In the genomic region with DNA sequence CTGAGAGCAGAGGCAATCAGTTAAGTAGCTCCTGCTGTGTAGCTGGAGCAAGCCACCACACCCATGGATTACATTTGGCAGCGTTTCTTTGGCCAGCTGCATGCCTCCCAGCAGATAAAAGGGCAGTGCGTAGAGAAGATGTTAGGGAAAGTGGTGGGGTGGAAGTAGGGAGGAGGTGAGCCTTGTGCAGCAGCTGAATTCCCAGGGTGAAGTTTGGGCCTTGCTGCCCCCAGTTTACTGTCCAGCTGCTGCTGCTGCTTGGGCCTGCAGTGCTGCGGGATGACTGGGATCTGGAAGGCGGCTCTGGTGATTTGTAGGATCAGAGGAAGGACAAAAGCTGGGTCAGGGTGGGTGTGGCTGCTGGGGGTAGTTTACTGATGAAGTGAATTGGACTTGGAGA, we compare ENCODE assay signal across 1 cellular context.
TF ChIP-seq lines count a peak whose summit lies in the region.

No MANE protein-coding gene starts in this region.

TF ChIP-seq in GM23338, 12 proteins besides CTCF, POLR2A, EP300 and RAD21 (continued from another document):
- TF ChIP-seq, protein P1, sequence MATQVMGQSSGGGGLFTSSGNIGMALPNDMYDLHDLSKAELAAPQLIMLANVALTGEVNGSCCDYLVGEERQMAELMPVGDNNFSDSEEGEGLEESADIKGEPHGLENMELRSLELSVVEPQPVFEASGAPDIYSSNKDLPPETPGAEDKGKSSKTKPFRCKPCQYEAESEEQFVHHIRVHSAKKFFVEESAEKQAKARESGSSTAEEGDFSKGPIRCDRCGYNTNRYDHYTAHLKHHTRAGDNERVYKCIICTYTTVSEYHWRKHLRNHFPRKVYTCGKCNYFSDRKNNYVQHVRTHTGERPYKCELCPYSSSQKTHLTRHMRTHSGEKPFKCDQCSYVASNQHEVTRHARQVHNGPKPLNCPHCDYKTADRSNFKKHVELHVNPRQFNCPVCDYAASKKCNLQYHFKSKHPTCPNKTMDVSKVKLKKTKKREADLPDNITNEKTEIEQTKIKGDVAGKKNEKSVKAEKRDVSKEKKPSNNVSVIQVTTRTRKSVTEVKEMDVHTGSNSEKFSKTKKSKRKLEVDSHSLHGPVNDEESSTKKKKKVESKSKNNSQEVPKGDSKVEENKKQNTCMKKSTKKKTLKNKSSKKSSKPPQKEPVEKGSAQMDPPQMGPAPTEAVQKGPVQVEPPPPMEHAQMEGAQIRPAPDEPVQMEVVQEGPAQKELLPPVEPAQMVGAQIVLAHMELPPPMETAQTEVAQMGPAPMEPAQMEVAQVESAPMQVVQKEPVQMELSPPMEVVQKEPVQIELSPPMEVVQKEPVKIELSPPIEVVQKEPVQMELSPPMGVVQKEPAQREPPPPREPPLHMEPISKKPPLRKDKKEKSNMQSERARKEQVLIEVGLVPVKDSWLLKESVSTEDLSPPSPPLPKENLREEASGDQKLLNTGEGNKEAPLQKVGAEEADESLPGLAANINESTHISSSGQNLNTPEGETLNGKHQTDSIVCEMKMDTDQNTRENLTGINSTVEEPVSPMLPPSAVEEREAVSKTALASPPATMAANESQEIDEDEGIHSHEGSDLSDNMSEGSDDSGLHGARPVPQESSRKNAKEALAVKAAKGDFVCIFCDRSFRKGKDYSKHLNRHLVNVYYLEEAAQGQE (IDR thresholded peaks at IDR 0.05; ENCODE audit: unreplicated experiment): no peak
- TF ChIP-seq NANOG (IDR thresholded peaks at IDR 0.05; ENCODE audit: borderline replicate concordance) (no peak), POLR2AphosphoS5 (IDR thresholded peaks at IDR 0.05; ENCODE audit: low read depth) (no peak), EZH2 (IDR thresholded peaks at IDR 0.05; ENCODE audit: low read depth, unreplicated experiment) (no peak), CREB1 (CRISPR knock-in tag; IDR thresholded peaks at IDR 0.05; ENCODE audit: low read depth) (no peak), EZH2phosphoT487 (IDR thresholded peaks at IDR 0.05; ENCODE audit: unreplicated experiment) (no peak), ZNF331 (CRISPR knock-in tag; IDR thresholded peaks at IDR 0.05; ENCODE audit: low read depth) (no peak), ZNF114 (CRISPR knock-in tag; IDR thresholded peaks at IDR 0.05) (no peak), STAT1 (IDR thresholded peaks at IDR 0.05; ENCODE audit: unreplicated experiment) (no peak)
- TF ChIP-seq, protein P2, sequence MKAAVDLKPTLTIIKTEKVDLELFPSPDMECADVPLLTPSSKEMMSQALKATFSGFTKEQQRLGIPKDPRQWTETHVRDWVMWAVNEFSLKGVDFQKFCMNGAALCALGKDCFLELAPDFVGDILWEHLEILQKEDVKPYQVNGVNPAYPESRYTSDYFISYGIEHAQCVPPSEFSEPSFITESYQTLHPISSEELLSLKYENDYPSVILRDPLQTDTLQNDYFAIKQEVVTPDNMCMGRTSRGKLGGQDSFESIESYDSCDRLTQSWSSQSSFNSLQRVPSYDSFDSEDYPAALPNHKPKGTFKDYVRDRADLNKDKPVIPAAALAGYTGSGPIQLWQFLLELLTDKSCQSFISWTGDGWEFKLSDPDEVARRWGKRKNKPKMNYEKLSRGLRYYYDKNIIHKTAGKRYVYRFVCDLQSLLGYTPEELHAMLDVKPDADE (IDR thresholded peaks at IDR 0.05): no peak
- TF ChIP-seq, protein P3, sequence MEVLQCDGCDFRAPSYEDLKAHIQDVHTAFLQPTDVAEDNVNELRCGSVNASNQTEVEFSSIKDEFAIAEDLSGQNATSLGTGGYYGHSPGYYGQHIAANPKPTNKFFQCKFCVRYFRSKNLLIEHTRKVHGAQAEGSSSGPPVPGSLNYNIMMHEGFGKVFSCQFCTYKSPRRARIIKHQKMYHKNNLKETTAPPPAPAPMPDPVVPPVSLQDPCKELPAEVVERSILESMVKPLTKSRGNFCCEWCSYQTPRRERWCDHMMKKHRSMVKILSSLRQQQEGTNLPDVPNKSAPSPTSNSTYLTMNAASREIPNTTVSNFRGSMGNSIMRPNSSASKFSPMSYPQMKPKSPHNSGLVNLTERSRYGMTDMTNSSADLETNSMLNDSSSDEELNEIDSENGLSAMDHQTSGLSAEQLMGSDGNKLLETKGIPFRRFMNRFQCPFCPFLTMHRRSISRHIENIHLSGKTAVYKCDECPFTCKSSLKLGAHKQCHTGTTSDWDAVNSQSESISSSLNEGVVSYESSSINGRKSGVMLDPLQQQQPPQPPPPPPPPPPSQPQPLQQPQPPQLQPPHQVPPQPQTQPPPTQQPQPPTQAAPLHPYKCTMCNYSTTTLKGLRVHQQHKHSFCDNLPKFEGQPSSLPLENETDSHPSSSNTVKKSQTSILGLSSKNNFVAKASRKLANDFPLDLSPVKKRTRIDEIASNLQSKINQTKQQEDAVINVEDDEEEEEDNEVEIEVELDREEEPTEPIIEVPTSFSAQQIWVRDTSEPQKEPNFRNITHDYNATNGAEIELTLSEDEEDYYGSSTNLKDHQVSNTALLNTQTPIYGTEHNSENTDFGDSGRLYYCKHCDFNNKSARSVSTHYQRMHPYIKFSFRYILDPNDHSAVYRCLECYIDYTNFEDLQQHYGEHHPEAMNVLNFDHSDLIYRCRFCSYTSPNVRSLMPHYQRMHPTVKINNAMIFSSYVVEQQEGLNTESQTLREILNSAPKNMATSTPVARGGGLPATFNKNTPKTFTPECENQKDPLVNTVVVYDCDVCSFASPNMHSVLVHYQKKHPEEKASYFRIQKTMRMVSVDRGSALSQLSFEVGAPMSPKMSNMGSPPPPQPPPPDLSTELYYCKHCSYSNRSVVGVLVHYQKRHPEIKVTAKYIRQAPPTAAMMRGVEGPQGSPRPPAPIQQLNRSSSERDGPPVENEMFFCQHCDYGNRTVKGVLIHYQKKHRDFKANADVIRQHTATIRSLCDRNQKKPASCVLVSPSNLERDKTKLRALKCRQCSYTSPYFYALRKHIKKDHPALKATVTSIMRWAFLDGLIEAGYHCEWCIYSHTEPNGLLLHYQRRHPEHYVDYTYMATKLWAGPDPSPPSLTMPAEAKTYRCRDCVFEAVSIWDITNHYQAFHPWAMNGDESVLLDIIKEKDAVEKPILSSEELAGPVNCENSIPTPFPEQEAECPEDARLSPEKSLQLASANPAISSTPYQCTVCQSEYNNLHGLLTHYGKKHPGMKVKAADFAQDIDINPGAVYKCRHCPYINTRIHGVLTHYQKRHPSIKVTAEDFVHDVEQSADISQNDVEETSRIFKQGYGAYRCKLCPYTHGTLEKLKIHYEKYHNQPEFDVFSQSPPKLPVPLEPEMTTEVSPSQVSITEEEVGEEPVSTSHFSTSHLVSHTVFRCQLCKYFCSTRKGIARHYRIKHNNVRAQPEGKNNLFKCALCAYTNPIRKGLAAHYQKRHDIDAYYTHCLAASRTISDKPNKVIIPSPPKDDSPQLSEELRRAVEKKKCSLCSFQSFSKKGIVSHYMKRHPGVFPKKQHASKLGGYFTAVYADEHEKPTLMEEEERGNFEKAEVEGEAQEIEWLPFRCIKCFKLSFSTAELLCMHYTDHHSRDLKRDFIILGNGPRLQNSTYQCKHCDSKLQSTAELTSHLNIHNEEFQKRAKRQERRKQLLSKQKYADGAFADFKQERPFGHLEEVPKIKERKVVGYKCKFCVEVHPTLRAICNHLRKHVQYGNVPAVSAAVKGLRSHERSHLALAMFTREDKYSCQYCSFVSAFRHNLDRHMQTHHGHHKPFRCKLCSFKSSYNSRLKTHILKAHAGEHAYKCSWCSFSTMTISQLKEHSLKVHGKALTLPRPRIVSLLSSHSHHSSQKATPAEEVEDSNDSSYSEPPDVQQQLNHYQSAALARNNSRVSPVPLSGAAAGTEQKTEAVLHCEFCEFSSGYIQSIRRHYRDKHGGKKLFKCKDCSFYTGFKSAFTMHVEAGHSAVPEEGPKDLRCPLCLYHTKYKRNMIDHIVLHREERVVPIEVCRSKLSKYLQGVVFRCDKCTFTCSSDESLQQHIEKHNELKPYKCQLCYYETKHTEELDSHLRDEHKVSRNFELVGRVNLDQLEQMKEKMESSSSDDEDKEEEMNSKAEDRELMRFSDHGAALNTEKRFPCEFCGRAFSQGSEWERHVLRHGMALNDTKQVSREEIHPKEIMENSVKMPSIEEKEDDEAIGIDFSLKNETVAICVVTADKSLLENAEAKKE (CRISPR knock-in tag; IDR thresholded peaks at IDR 0.05): no peak
